Comparison of ENCODE assay signal across 26 cellular contexts in the genomic region with DNA sequence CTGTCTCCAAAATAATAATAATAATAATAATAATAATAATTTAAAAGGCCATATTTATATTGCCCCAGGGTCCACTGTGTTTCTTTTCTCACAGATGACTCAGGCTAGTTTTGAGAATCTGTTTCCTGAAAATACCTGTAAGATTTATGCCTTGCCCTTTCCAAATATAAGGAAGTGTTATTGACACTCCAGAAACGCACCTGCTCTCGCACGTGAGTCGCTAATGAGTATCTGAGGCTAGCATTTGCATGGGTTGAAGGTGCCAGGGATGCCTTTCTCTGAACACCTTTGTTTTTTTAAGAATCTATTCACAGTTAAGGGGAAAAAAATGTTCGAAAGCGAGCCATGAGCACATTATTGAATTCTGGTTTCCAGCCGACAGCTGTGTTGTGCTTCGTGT. TPM values are rescaled to one million over a fixed set of nuclear protein-coding genes. Genes with fewer than 3 reads are reported as not detected.
A peak's percentile ranks its signal among the peaks of the same experiment; 100 is the strongest.
DNase-seq lines count a peak whose midpoint lies in the region; ATAC-seq and TF ChIP-seq lines count a peak whose summit lies in the region.
"Had no signal": no experiment of that assay in that cellular context is flagged by ENCODE, and none has a peak within 500 bp of the region (broad histone marks: within the 10 kb centered on the region; RNA-seq: fewer than 3 reads in every experiment).

No MANE protein-coding gene starts in this region.

- H3K36me3 Mint-ChIP-seq in activated T-cell treated with anti-CD3 and anti-CD28 coated beads, Interleukin-2, amount 50 U/mL, for 24 hours (ENCODE audit: low read depth), result peaks cover 65% of the 10 kb centered on the region
- peaks cover 87% of the 10 kb centered on the region for H3K36me3 Mint-ChIP-seq in stimulated activated effector memory CD8-positive, alpha-beta T cell treated with anti-CD3 and anti-CD28 coated beads, Interleukin-12 subunit alpha, Interleukin-12 subunit beta, amount 100 ng/mL, for 72 hours
- H3K36me3 Mint-ChIP-seq: neural progenitor cell had no signal

- H3K9me3 Mint-ChIP-seq in activated T-cell treated with anti-CD3 and anti-CD28 coated beads, Interleukin-2, amount 50 U/mL, for 24 hours, result no peaks in the 10 kb centered on the region
- no peaks in the 10 kb centered on the region for H3K9me3 Mint-ChIP-seq in stimulated activated effector memory CD8-positive, alpha-beta T cell treated with anti-CD3 and anti-CD28 coated beads, Interleukin-12 subunit alpha, Interleukin-12 subunit beta, amount 100 ng/mL, for 72 hours
- H3K9me3 Mint-ChIP-seq: activated naive CD8-positive, alpha-beta T cell treated with anti-CD3 and anti-CD28 coated beads, Interleukin-2, amount 10 ng/mL, durations not matched to agents 7 days and 5 days; neural progenitor cell had no signal

- no peak overlapping the region for H2AFZ ChIP-seq in mesenchymal stem cell (ENCODE audit: low read depth, low read length)
- H2AFZ ChIP-seq: hepatocyte, neural progenitor cell had no signal

- H3K4me2 ChIP-seq in mesenchymal stem cell (ENCODE audit: low read length, poor library complexity, severe bottlenecking), result no peak overlapping the region
- H3K4me2 ChIP-seq: hepatocyte, neural progenitor cell had no signal

- no peak overlapping the region for H3K14ac ChIP-seq in mesenchymal stem cell (ENCODE audit: low read length in 2 of 2)

- DNase-seq in NCI-H1105 (lab: John Stamatoyannopoulos, UW) (peak; percentile 67), NCI-H2029 (lab: John Stamatoyannopoulos, UW) (peak; percentile 91), NCI-H510A treated with DMSO at 0.1 percent for 48 hours (lab: John Stamatoyannopoulos, UW) (peak; percentile 79), epithelial cell of esophagus (ENCODE audit: low read depth) (peak; percentile 34), mesenchymal stem cell (no peak)
- DNase-seq in central memory CD4-positive, alpha-beta T cell, result no peak
- DNase-seq in activated T-cell treated with anti-CD3 and anti-CD28 coated beads, Interleukin-2, amount 50 U/mL, for 24 hours, result no peak
- DNase-seq in stimulated activated effector memory CD8-positive, alpha-beta T cell treated with anti-CD3 and anti-CD28 coated beads, Interleukin-12 subunit alpha, Interleukin-12 subunit beta, amount 100 ng/mL, for 72 hours (ENCODE audit: low spot score in 2 of 2), result no peak
- DNase-seq: activated CD8-positive, alpha-beta memory T cell treated with anti-CD3 and anti-CD28 coated beads, Interleukin-2, amount 50 U/mL, for 48 hours; activated naive CD8-positive, alpha-beta T cell treated with anti-CD3 and anti-CD28 coated beads, Interleukin-2, amount 10 ng/mL, durations not matched to agents 7 days and 5 days; effector CD4-positive, alpha-beta T cell; erythroblast; GF-D8; left ventricle myocardium superior; MG63; NCI-H2227 treated with DMSO at 0.1 percent for 48 hours; posterior cingulate gyrus; RPMI8226; T-helper 2 cell; WERI-Rb-1 had no signal

- no peak overlapping the region for H3K4me3 Mint-ChIP-seq in activated T-cell treated with anti-CD3 and anti-CD28 coated beads, Interleukin-2, amount 50 U/mL, for 24 hours
- no peak overlapping the region for H3K4me3 Mint-ChIP-seq in stimulated activated effector memory CD8-positive, alpha-beta T cell treated with anti-CD3 and anti-CD28 coated beads, Interleukin-12 subunit alpha, Interleukin-12 subunit beta, amount 100 ng/mL, for 72 hours
- H3K4me3 Mint-ChIP-seq: activated naive CD8-positive, alpha-beta T cell treated with anti-CD3 and anti-CD28 coated beads, Interleukin-2, amount 10 ng/mL, durations not matched to agents 7 days and 5 days; neural progenitor cell had no signal

- no peak overlapping the region for H3K23ac ChIP-seq in mesenchymal stem cell (ENCODE audit: low read length in 2 of 2)

- H3K4me1 Mint-ChIP-seq in activated T-cell treated with anti-CD3 and anti-CD28 coated beads, Interleukin-2, amount 50 U/mL, for 24 hours (ENCODE audit: low read depth), result no peaks in the 10 kb centered on the region
- H3K4me1 Mint-ChIP-seq in stimulated activated effector memory CD8-positive, alpha-beta T cell treated with anti-CD3 and anti-CD28 coated beads, Interleukin-12 subunit alpha, Interleukin-12 subunit beta, amount 100 ng/mL, for 72 hours, result no peaks in the 10 kb centered on the region
- H3K4me1 Mint-ChIP-seq: activated naive CD8-positive, alpha-beta T cell treated with anti-CD3 and anti-CD28 coated beads, Interleukin-2, amount 10 ng/mL, durations not matched to agents 7 days and 5 days; neural progenitor cell had no signal

- H2BK15ac ChIP-seq in mesenchymal stem cell (ENCODE audit: low read depth, poor library complexity, severe bottlenecking), result no peak overlapping the region

- no peaks in the 10 kb centered on the region for H3K27me3 ChIP-seq in mesenchymal stem cell (ENCODE audit: control insufficient read depth in 1 of 2, insufficient read depth in 1 of 2, low read length in 2 of 2)
- H3K27me3 ChIP-seq: hepatocyte, MG63, neural progenitor cell, suprapubic skin, vagina had no signal

- no peak overlapping the region for H3K27ac Mint-ChIP-seq in activated T-cell treated with anti-CD3 and anti-CD28 coated beads, Interleukin-2, amount 50 U/mL, for 24 hours
- H3K27ac Mint-ChIP-seq in stimulated activated effector memory CD8-positive, alpha-beta T cell treated with anti-CD3 and anti-CD28 coated beads, Interleukin-12 subunit alpha, Interleukin-12 subunit beta, amount 100 ng/mL, for 72 hours, result no peak overlapping the region

- ATAC-seq in stimulated activated effector memory CD8-positive, alpha-beta T cell treated with anti-CD3 and anti-CD28 coated beads, Interleukin-12 subunit alpha, Interleukin-12 subunit beta, amount 100 ng/mL, for 72 hours, result no peak
- ATAC-seq: K562, left ventricle myocardium superior had no signal

- no peak overlapping the region for H3K9ac ChIP-seq in mesenchymal stem cell (ENCODE audit: low read length)
- H3K9ac ChIP-seq: neural progenitor cell had no signal

- no peaks in the 10 kb centered on the region for H3K9me3 ChIP-seq in mesenchymal stem cell (ENCODE audit: control insufficient read depth, low read length)
- H3K9me3 ChIP-seq: MG63, suprapubic skin, vagina had no signal

- no peak overlapping the region for H2BK12ac ChIP-seq in mesenchymal stem cell (ENCODE audit: low read length in 2 of 2)

- H4K8ac ChIP-seq in mesenchymal stem cell (ENCODE audit: low read length), result no peak overlapping the region

- no peak overlapping the region for H3K18ac ChIP-seq in mesenchymal stem cell (ENCODE audit: low read depth in 1 of 2, low read length in 2 of 2)

- TF ChIP-seq CTCF in epithelial cell of esophagus (IDR thresholded peaks at IDR 0.05; ENCODE audit: insufficient read depth, low read depth, low read length, missing control alignments), result no peak

- H3K27ac ChIP-seq in mesenchymal stem cell (ENCODE audit: low read length, poor library complexity, severe bottlenecking), result no peak overlapping the region
- H3K27ac ChIP-seq: hepatocyte, neural progenitor cell, SK-N-MC, vagina, WERI-Rb-1 had no signal

- 97% methylated on average over 8 of the region's 8 CpGs for WGBS in mesenchymal stem cell

- H3K36me3 ChIP-seq in mesenchymal stem cell (ENCODE audit: control insufficient read depth in 1 of 2, insufficient read depth in 2 of 2, low read depth in 1 of 2, low read length in 2 of 2), result no peaks in the 10 kb centered on the region
- H3K36me3 ChIP-seq: MG63, neural progenitor cell, suprapubic skin, WERI-Rb-1 had no signal

- H3K79me1 ChIP-seq in mesenchymal stem cell (replicated peaks; ENCODE audit: low read length, poor library complexity, severe bottlenecking), result peaks cover 1% of the 10 kb centered on the region

- H2BK5ac ChIP-seq in mesenchymal stem cell (ENCODE audit: low read depth, low read length, poor library complexity, severe bottlenecking), result no peak overlapping the region

- no peak overlapping the region for H2BK120ac ChIP-seq in mesenchymal stem cell (ENCODE audit: low read depth, low read length)

- H3K4me1 ChIP-seq in mesenchymal stem cell (ENCODE audit: control insufficient read depth, insufficient read depth, low read depth, low read length), result no peaks in the 10 kb centered on the region
- H3K4me1 ChIP-seq: neural progenitor cell, vagina had no signal

- H2AK5ac ChIP-seq in mesenchymal stem cell (ENCODE audit: low read length, severe bottlenecking), result no peak overlapping the region

- H3K27me3 Mint-ChIP-seq in activated T-cell treated with anti-CD3 and anti-CD28 coated beads, Interleukin-2, amount 50 U/mL, for 24 hours, result no peaks in the 10 kb centered on the region
- H3K27me3 Mint-ChIP-seq: activated naive CD8-positive, alpha-beta T cell treated with anti-CD3 and anti-CD28 coated beads, Interleukin-2, amount 10 ng/mL, durations not matched to agents 7 days and 5 days had no signal

- H4K91ac ChIP-seq in mesenchymal stem cell (ENCODE audit: low read length), result no peak overlapping the region

- H3K4me3 ChIP-seq in epithelial cell of esophagus (ENCODE audit: low read length) (no peak overlapping the region), mesenchymal stem cell (ENCODE audit: insufficient read depth in 1 of 2, low read depth in 1 of 2, low read length in 2 of 2) (no peak overlapping the region)
- H3K4me3 ChIP-seq: hepatocyte, K562, MG63, neural progenitor cell, SK-N-MC, suprapubic skin, vagina had no signal

- no peak overlapping the region for H3K4ac ChIP-seq in mesenchymal stem cell (ENCODE audit: low read depth in 1 of 2, low read length in 2 of 2)

RNA-seq across cellular contexts. Expression of a gene that starts 45.1 kb away (rescaled TPM):
- polyA plus RNA-seq in mesenchymal stem cell (2013, experiment 1 of 2), result 20.3 TPM
- 25.6 TPM for polyA plus RNA-seq in mesenchymal stem cell (2013, experiment 2 of 2)

Comparison
In these comparisons a context has a peak if more than half of its experiments do, and no peak if none do; other contexts are left out.
1. DNase-seq: peak in NCI-H1105 (single experiment), NCI-H2029 (single experiment), NCI-H510A treated with DMSO at 0.1 percent for 48 hours (single experiment) and epithelial cell of esophagus (single experiment); none in central memory CD4-positive, alpha-beta T cell (single experiment), activated T-cell treated with anti-CD3 and anti-CD28 coated beads, Interleukin-2, amount 50 U/mL, for 24 hours (single experiment), stimulated activated effector memory CD8-positive, alpha-beta T cell treated with anti-CD3 and anti-CD28 coated beads, Interleukin-12 subunit alpha, Interleukin-12 subunit beta, amount 100 ng/mL, for 72 hours (0 of 2) and mesenchymal stem cell (single experiment).